In the genomic region with DNA sequence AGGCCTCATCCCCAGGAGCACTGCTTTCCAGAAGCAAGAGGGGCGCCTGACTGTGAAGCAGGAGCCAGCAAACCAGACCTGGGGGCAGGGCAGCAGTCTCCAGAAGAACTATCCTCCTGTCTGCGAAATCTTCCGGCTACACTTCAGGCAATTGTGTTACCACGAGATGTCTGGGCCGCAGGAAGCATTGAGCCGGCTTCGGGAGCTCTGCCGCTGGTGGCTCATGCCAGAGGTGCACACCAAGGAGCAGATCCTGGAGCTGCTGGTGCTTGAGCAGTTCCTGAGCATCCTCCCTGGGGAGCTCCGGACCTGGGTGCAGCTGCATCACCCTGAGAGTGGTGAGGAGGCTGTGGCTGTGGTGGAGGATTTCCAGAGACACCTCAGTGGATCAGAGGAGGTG, we compare ENCODE assay signal across 22 cellular contexts. TPM values are rescaled to one million over a fixed set of nuclear protein-coding genes. Genes with fewer than 3 reads are reported as not detected.
A peak's percentile ranks its signal among the peaks of the same experiment; 100 is the strongest.
DNase-seq lines count a peak whose midpoint lies in the region; ATAC-seq and TF ChIP-seq lines count a peak whose summit lies in the region.
"Had no signal": no experiment of that assay in that cellular context is flagged by ENCODE, and none has a peak within 500 bp of the region (broad histone marks: within the 10 kb centered on the region; RNA-seq: fewer than 3 reads in every experiment).

No MANE protein-coding gene starts in this region.

- peaks cover 19 to 32% (median 25%) of the 10 kb centered on the region in 5 experiments for H3K9me3 Mint-ChIP-seq in brain
- H3K9me3 Mint-ChIP-seq in nephron: peaks cover 25% of the 10 kb centered on the region

- peaks cover 1% of the 10 kb centered on the region for H3K27me3 ChIP-seq in trophoblast cell (ENCODE audit: insufficient read depth, low read length)
- H3K27me3 ChIP-seq: BE2C had no signal

- DNase-seq in trophoblast cell (no peak), NCI-H1436 treated with DMSO at 0.1 percent for 48 hours (lab: John Stamatoyannopoulos, UW) (no peak), NCI-H446 (lab: John Stamatoyannopoulos, UW) (no peak)
- DNase-seq: ACHN; BE2C; C1 segment of cervical spinal cord; CD4-positive, CD25-positive, alpha-beta regulatory T cell; CD8-positive, alpha-beta memory T cell; COR-L47; DMS 273 treated with DMSO at 0.1 percent for 48 hours; DMS53; DND-41; EL; GOT3; H7; HFFc6 had no signal

- H3K4me1 Mint-ChIP-seq in brain (peaks cover 45% of the 10 kb centered on the region), nephron (peaks cover 22% of the 10 kb centered on the region)

- H2BK12ac ChIP-seq in trophoblast cell (ENCODE audit: low read length): no peak overlapping the region

- H3K9ac ChIP-seq in trophoblast cell (ENCODE audit: low read length): peak overlapping the region; percentile 18

- peaks cover 2 to 5% of the 10 kb centered on the region in 2 experiments for H3K4me1 ChIP-seq in trophoblast cell (ENCODE audit: control insufficient read depth in 1 of 2, insufficient read depth in 2 of 2, low read length in 2 of 2)
- H3K4me1 ChIP-seq: BE2C had no signal

- H3K4me3 ChIP-seq in trophoblast cell (ENCODE audit: low read depth, low read length): no peak overlapping the region
- H3K4me3 ChIP-seq: GM12878 had no signal

- H3K79me1 ChIP-seq in trophoblast cell (ENCODE audit: low read length): peaks cover 3% of the 10 kb centered on the region

- H3K18ac ChIP-seq in trophoblast cell (ENCODE audit: low read length): no peak overlapping the region

- peaks cover 10 to 16% of the 10 kb centered on the region in 2 experiments for H3K36me3 ChIP-seq in trophoblast cell (ENCODE audit: control insufficient read depth in 1 of 2, insufficient read depth in 2 of 2, low read length in 2 of 2)
- H3K36me3 ChIP-seq: BE2C had no signal

- no peak overlapping the region for H2BK5ac ChIP-seq in trophoblast cell (ENCODE audit: low read depth, low read length, poor library complexity)

- H2AFZ ChIP-seq in trophoblast cell (ENCODE audit: insufficient read depth, low read length, poor library complexity): no peak overlapping the region

- no peak overlapping the region for H3K4ac ChIP-seq in trophoblast cell (ENCODE audit: low read depth, low read length)

- no peak overlapping the region for H2BK120ac ChIP-seq in trophoblast cell (ENCODE audit: insufficient read depth, low read length, poor library complexity)

- peak overlapping the region in 4 of 5 experiments; percentile 41 to 99 (median 88) for H3K4me3 Mint-ChIP-seq in brain
- H3K4me3 Mint-ChIP-seq in nephron: peak overlapping the region; percentile 86 to 98 (median 96)
- H3K4me3 Mint-ChIP-seq: HFFc6 had no signal

- no peak for TF ChIP-seq CTCF in brain (conservative IDR thresholded peaks at IDR 0.05)
- no peak for TF ChIP-seq CTCF in nephron (IDR thresholded peaks at IDR 0.05; ENCODE audit: unreplicated experiment in 3 of 3)

- H3K9me3 ChIP-seq in trophoblast cell (ENCODE audit: insufficient read depth, low read depth, low read length): peaks cover 8% of the 10 kb centered on the region
- H3K9me3 ChIP-seq: BE2C had no signal

- H2AK5ac ChIP-seq in trophoblast cell (ENCODE audit: low read length): no peak overlapping the region

- no peak overlapping the region for H3K27ac ChIP-seq in trophoblast cell (ENCODE audit: low read depth, low read length)

- no peak overlapping the region for H4K12ac ChIP-seq in trophoblast cell (ENCODE audit: low read depth, low read length)

- no peak overlapping the region for H4K8ac ChIP-seq in trophoblast cell (ENCODE audit: low read depth, low read length)

- no peak overlapping the region for H3K14ac ChIP-seq in trophoblast cell (ENCODE audit: low read length)

- no CpG with 5 or more reads among the region's 9 CpGs for WGBS in trophoblast cell (ENCODE audit: extremely low coverage, insufficient coverage, insufficient read length)

- peaks cover 64% of the 10 kb centered on the region for H3K36me3 Mint-ChIP-seq in brain
- peaks cover 68% of the 10 kb centered on the region for H3K36me3 Mint-ChIP-seq in nephron (ENCODE audit: low read depth)

- ATAC-seq in HG03135 (IDR thresholded peaks at IDR 0.05; ENCODE audit: unreplicated experiment) (no peak), GM18868 (IDR thresholded peaks at IDR 0.05; ENCODE audit: unreplicated experiment) (no peak)
- ATAC-seq: GM12878, HCT116 had no signal

- H3K27me3 Mint-ChIP-seq in brain: peaks cover 17% of the 10 kb centered on the region
- H3K27me3 Mint-ChIP-seq in nephron (ENCODE audit: low read depth): peaks cover 10% of the 10 kb centered on the region
- H3K27me3 Mint-ChIP-seq: CD4-positive, CD25-positive, alpha-beta regulatory T cell had no signal

- peaks cover 3% of the 10 kb centered on the region for H3K79me2 ChIP-seq in trophoblast cell (ENCODE audit: control insufficient read depth, insufficient read depth, low read length, poor library complexity)

- no peak overlapping the region for H3K23ac ChIP-seq in trophoblast cell (ENCODE audit: low read length)

- no peak overlapping the region for H3K4me2 ChIP-seq in trophoblast cell (ENCODE audit: low read length)

- H4K91ac ChIP-seq in trophoblast cell (ENCODE audit: low read depth, low read length): no peak overlapping the region

- H3K27ac Mint-ChIP-seq in brain (no peak overlapping the region), nephron (no peak overlapping the region)
- H3K27ac Mint-ChIP-seq: CD4-positive, CD25-positive, alpha-beta regulatory T cell; HFFc6 had no signal

RNA-seq across cellular contexts. Expression of gene ZKSCAN7, which starts 2.1 kb away (rescaled TPM):
- polyA plus RNA-seq in brain (ENCODE audit: insufficient read depth, low read depth, low replicate concordance): 6.8 TPM
- polyA plus RNA-seq in trophoblast cell (2013): 3.2 and 3.4 TPM in 2 replicates

RNA-seq across cellular contexts. Expression of gene ZNF660, which starts 27.7 kb away (rescaled TPM):
- 2.7 TPM for polyA plus RNA-seq in brain (ENCODE audit: insufficient read depth, low read depth, low replicate concordance)
- 2.2 and 2.8 TPM in 2 replicates for polyA plus RNA-seq in trophoblast cell (2013)
